8 cellular contexts compared by ENCODE assay signal in genomic region chr18:3246636-3247242, GRCh38. TPM values are rescaled to one million over a fixed set of nuclear protein-coding genes. Genes with fewer than 3 reads are reported as not detected.
DNase-seq lines count a peak whose midpoint lies in the region; ATAC-seq and TF ChIP-seq lines count a peak whose summit lies in the region.

No MANE protein-coding gene starts in this region.

- H3F3A ChIP-seq in DOHH2 (ENCODE audit: control insufficient read depth, insufficient read depth): peaks cover 12% of the 10 kb centered on the region

- DNase-seq in heart right ventricle (peak; percentile 26 to 59), psoas muscle (peak; percentile 34 to 73)

- peaks cover 19% of the 10 kb centered on the region for H3K4me1 Mint-ChIP-seq in activated T-helper 17 cell treated with anti-CD3 and anti-CD28 coated beads, Interleukin-2, amount 50 U/mL, for 72 hours

- H3K9me3 ChIP-seq in DOHH2 (ENCODE audit: control insufficient read depth, insufficient read depth, low read length) (0 out of 2 replicates have a peak, but pooled peaks cover 3% of the 10 kb centered on the region), HUES6 (ENCODE audit: control insufficient read depth, insufficient read depth, low read depth, low read length) (peaks cover 9% of the 10 kb centered on the region), heart right ventricle (no peaks in the 10 kb centered on the region), psoas muscle (no peaks in the 10 kb centered on the region)

- no peaks in the 10 kb centered on the region for H3K27me3 Mint-ChIP-seq in activated T-helper 17 cell treated with anti-CD3 and anti-CD28 coated beads, Interleukin-2, amount 50 U/mL, for 72 hours

- no peak for ATAC-seq in activated T-helper 17 cell treated with anti-CD3 and anti-CD28 coated beads, Interleukin-2, amount 50 U/mL, for 72 hours (replicated peaks)
- ATAC-seq in heart right ventricle: peak; percentile 9 to 55 (median 21)
- ATAC-seq in psoas muscle: peak; percentile 23 to 43 (median 29)
- ATAC-seq in HG03469 (IDR thresholded peaks at IDR 0.05; ENCODE audit: unreplicated experiment): no peak
- no peak for ATAC-seq in GM19463 (IDR thresholded peaks at IDR 0.05; ENCODE audit: unreplicated experiment)
- ATAC-seq in GM21423 (IDR thresholded peaks at IDR 0.05; ENCODE audit: unreplicated experiment): no peak

- no peaks in the 10 kb centered on the region for H3K9me2 ChIP-seq in DOHH2 (replicated peaks; ENCODE audit: control insufficient read depth, low read length)

- H3K27ac Mint-ChIP-seq in activated T-helper 17 cell treated with anti-CD3 and anti-CD28 coated beads, Interleukin-2, amount 50 U/mL, for 72 hours: peak overlapping the region; percentile 99

- H3K9ac ChIP-seq in HUES6 (ENCODE audit: low read length): peak overlapping the region; percentile 99

- H3K4me2 ChIP-seq in DOHH2 (ENCODE audit: low read length): peak overlapping the region; percentile 93

- H4K20me1 ChIP-seq in DOHH2 (ENCODE audit: control insufficient read depth, insufficient read depth, low read depth, low read length): peaks cover 10% of the 10 kb centered on the region

- H3K4me3 Mint-ChIP-seq in activated T-helper 17 cell treated with anti-CD3 and anti-CD28 coated beads, Interleukin-2, amount 50 U/mL, for 72 hours: peak overlapping the region; percentile 94

- H3K4me1 ChIP-seq in DOHH2 (ENCODE audit: control insufficient read depth, low read length) (peaks cover 46% of the 10 kb centered on the region), HUES6 (ENCODE audit: control insufficient read depth, insufficient read depth, low read length) (peaks cover 8% of the 10 kb centered on the region; the same call in 1 of the 2 replicates), heart right ventricle (peaks cover 0 to 61% (median 44%) of the 10 kb centered on the region in 9 donors), psoas muscle (peaks cover 49% of the 10 kb centered on the region)

- TF ChIP-seq CTCF in DOHH2 (IDR thresholded peaks at IDR 0.05; ENCODE audit: low read depth, low read length, poor library complexity, severe bottlenecking) (no peak), heart right ventricle (IDR thresholded peaks at IDR 0.05) (no peak), psoas muscle (IDR thresholded peaks at IDR 0.05) (no peak)

- intact Hi-C loops in heart right ventricle (cut with DNase I) (loop anchor here (1.0 to 10.0 kb wide), 18 partner anchors 28 to 314 kb away; partner anchors contain the start of genes LPIN2 (in 3 of the 10) and MYOM1 (in 2 of the 10)), psoas muscle (cut with DNase I) (loop anchor here (2.0 to 5.0 kb wide), 4 partner anchors 28 to 589 kb away; partner anchors contain the start of genes MYOM1 (in 1 of the 2) and SMCHD1 (in 1 of the 2))

- H3K27me3 ChIP-seq in DOHH2 (ENCODE audit: control insufficient read depth, low read length) (no peaks in the 10 kb centered on the region), HUES6 (ENCODE audit: control insufficient read depth, insufficient read depth, low read length) (no peaks in the 10 kb centered on the region), heart right ventricle (no peaks in the 10 kb centered on the region), psoas muscle (ENCODE audit: insufficient read depth in 3 of 3, low read length in 2 of 3) (no peaks in the 10 kb centered on the region)

- H3K36me3 Mint-ChIP-seq in activated T-helper 17 cell treated with anti-CD3 and anti-CD28 coated beads, Interleukin-2, amount 50 U/mL, for 72 hours (ENCODE audit: low read depth): peaks cover 44% of the 10 kb centered on the region

- WGBS in heart right ventricle, 2 donors: 1 to 2% methylated on average over 23 of the region's 23 CpGs
- WGBS in psoas muscle, 3 donors: 6 to 19% (median 6%) methylated on average over 23 of the region's 23 CpGs

- H3K27ac ChIP-seq in DOHH2 (ENCODE audit: low read depth, low read length): peak overlapping the region; percentile 93
- peak overlapping the region; percentile 73; the same call in 1 of the 2 replicates for H3K27ac ChIP-seq in HUES6 (ENCODE audit: low read depth, low read length)
- peak overlapping the region; percentile 98 to 100 (median 99) for H3K27ac ChIP-seq in heart right ventricle
- peak overlapping the region; percentile 99 for H3K27ac ChIP-seq in psoas muscle

- no peaks in the 10 kb centered on the region for H3K9me3 Mint-ChIP-seq in activated T-helper 17 cell treated with anti-CD3 and anti-CD28 coated beads, Interleukin-2, amount 50 U/mL, for 72 hours

- H3K79me2 ChIP-seq in DOHH2 (ENCODE audit: control insufficient read depth, low read length): peaks cover 65% of the 10 kb centered on the region

- peak overlapping the region; percentile 96 for H3K4me3 ChIP-seq in DOHH2 (ENCODE audit: low read length)
- peak overlapping the region; percentile 78 for H3K4me3 ChIP-seq in HUES6 (ENCODE audit: low read depth, low read length)
- H3K4me3 ChIP-seq in heart right ventricle: peak overlapping the region; percentile 27 to 95 (median 90)
- peak overlapping the region; percentile 85 for H3K4me3 ChIP-seq in psoas muscle

- H3K36me3 ChIP-seq in DOHH2 (ENCODE audit: control insufficient read depth, low read length) (peaks cover 33% of the 10 kb centered on the region), HUES6 (ENCODE audit: control insufficient read depth, insufficient read depth, low read length) (peaks cover 11% of the 10 kb centered on the region; the same call in 1 of the 2 replicates), heart right ventricle (peaks cover 0 to 15% (median 0%) of the 10 kb centered on the region in 9 donors), psoas muscle (ENCODE audit: insufficient read depth in 1 of 2, low read depth in 1 of 2) (peaks cover 0 to 16% of the 10 kb centered on the region in 2 donors)

RNA-seq across cellular contexts. Expression of gene MYL12A, which starts 0.9 kb away (rescaled TPM):
- total RNA-seq in activated T-helper 17 cell treated with anti-CD3 and anti-CD28 coated beads, Interleukin-2, amount 50 U/mL, for 72 hours: 100 to 1,000 TPM; 392 to 483 TPM
- total RNA-seq in heart right ventricle (1,000 to 10,000 TPM in 9 of 10 donors, 100 to 1,000 TPM in 1; 952 to 8,349 (median 4,124) TPM), psoas muscle (1,000 to 10,000 TPM in 3 of 4 donors, 100 to 1,000 TPM in 1; 995 to 3,547 (median 2,203) TPM)
- polyA plus RNA-seq in heart right ventricle (1,000 to 10,000 TPM in 1 of 2 donors, 100 to 1,000 TPM in 1; 708 to 3,345 TPM), psoas muscle (1,000 to 10,000 TPM in 2 of 3 donors, 100 to 1,000 TPM in 1; 957 to 3,920 (median 1,327) TPM)

RNA-seq across cellular contexts. Expression of gene MYL12B, which starts 15.2 kb away (rescaled TPM):
- total RNA-seq in activated T-helper 17 cell treated with anti-CD3 and anti-CD28 coated beads, Interleukin-2, amount 50 U/mL, for 72 hours: 100 to 1,000 TPM; 206 to 271 TPM
- total RNA-seq in heart right ventricle: 100 to 1,000 TPM; 153 to 241 (median 190) TPM
- polyA plus RNA-seq in heart right ventricle: 100 to 1,000 TPM; 292 to 457 TPM
- 100 to 1,000 TPM; 163 to 212 (median 180) TPM for total RNA-seq in psoas muscle
- 100 to 1,000 TPM; 193 to 243 (median 240) TPM for polyA plus RNA-seq in psoas muscle

RNA-seq across cellular contexts. Expression of gene MYOM1, which starts 27.0 kb away (rescaled TPM):
- total RNA-seq in activated T-helper 17 cell treated with anti-CD3 and anti-CD28 coated beads, Interleukin-2, amount 50 U/mL, for 72 hours: 1 to 10 TPM in 1 of 2 donors, under 1 TPM in 1; 0.52 to 2.0 TPM
- total RNA-seq in heart right ventricle (1,000 to 10,000 TPM in 4 of 10 donors, 100 to 1,000 TPM in 6; 514 to 1,558 (median 939) TPM), psoas muscle (100 to 1,000 TPM; 388 to 842 (median 567) TPM)
- polyA plus RNA-seq in heart right ventricle (100 to 1,000 TPM in 1 of 2 donors, 10 to 100 TPM in 1; 94.4 to 174 TPM), psoas muscle (100 to 1,000 TPM in 2 of 3 donors, 10 to 100 TPM in 1; 54.8 to 209 (median 117) TPM)

Comparison
In these comparisons a context has a peak if more than half of its experiments do, and no peak if none do; other contexts are left out.
1. ATAC-seq: peak in heart right ventricle (8 of 8) and psoas muscle (4 of 4); none in activated T-helper 17 cell treated with anti-CD3 and anti-CD28 coated beads, Interleukin-2, amount 50 U/mL, for 72 hours (single experiment), HG03469 (single experiment), GM19463 (single experiment) and GM21423 (single experiment).
2. RNA of gene MYOM1, which starts 27.0 kb away (total RNA-seq): 514 to 1,558 TPM in heart right ventricle and 388 to 842 TPM in psoas muscle; 0.52 to 2.0 TPM in activated T-helper 17 cell treated with anti-CD3 and anti-CD28 coated beads, Interleukin-2, amount 50 U/mL, for 72 hours; every median in the first group is over 100 times any median in the second.
3. Peak in every context shown above with its lines, with median percentiles within 50 percentile points of each other: H3K27ac ChIP-seq and H3K4me3 ChIP-seq.